Comparison of ENCODE assay signal across 27 cellular contexts in the genomic region with DNA sequence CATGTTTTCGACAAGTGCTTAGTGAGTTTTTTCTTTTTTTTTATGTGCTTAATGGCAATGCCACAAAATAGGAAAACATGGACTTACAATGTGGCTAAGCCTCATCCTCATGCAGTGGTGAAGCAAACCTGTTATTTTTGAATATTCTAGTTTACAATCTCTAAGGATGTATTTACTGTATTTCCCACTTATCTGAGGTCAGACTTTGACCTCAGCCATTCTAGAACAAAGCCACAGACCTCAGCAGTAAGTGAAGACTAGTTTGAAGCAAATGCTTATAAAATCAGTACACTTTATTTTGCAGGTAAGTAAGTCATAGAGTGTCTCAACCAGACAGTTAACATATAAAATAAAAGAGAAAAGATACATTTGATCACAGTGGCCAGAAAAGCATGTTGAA.
"Had no signal": no experiment of that assay in that cellular context is flagged by ENCODE, and none has a peak within 500 bp of the region (broad histone marks: within the 10 kb centered on the region; RNA-seq: fewer than 3 reads in every experiment).

No MANE protein-coding gene starts in this region.

- H3K27ac Mint-ChIP-seq: mesothelial cell of epicardium; naive B cell; natural killer cell treated with Interleukin-12 subunit alpha and Interleukin-12 subunit beta and Interleukin-15 and Interleukin-18, amount 100 ng/mL, for 72 hours; stimulated activated effector memory CD8-positive, alpha-beta T cell treated with anti-CD3 and anti-CD28 coated beads, Interleukin-12 subunit alpha, Interleukin-12 subunit beta, amount 100 ng/mL, for 72 hours had no signal

- FAIRE-seq: islet of Langerhans had no signal

- H3K79me2 ChIP-seq: parathyroid adenoma had no signal

- ATAC-seq: heart right ventricle; left cardiac atrium; left lung; mucosa of descending colon; natural killer cell treated with Interleukin-12 subunit alpha and Interleukin-12 subunit beta and Interleukin-15 and Interleukin-18, amount 100 ng/mL, for 72 hours; stimulated activated effector memory CD8-positive, alpha-beta T cell treated with anti-CD3 and anti-CD28 coated beads, Interleukin-12 subunit alpha, Interleukin-12 subunit beta, amount 100 ng/mL, for 72 hours had no signal

- H3K4me1 ChIP-seq: esophagus squamous epithelium, heart right ventricle, left lung, parathyroid adenoma, prostate gland, right atrium auricular region, sigmoid colon, thyroid gland, vagina had no signal

- H3K4me1 Mint-ChIP-seq: mesothelial cell of epicardium; naive B cell; neural crest cell; stimulated activated effector memory CD8-positive, alpha-beta T cell treated with anti-CD3 and anti-CD28 coated beads, Interleukin-12 subunit alpha, Interleukin-12 subunit beta, amount 100 ng/mL, for 72 hours had no signal

- H3K36me3 ChIP-seq: neutrophil, prostate gland, right atrium auricular region had no signal

- H2AFZ ChIP-seq: parathyroid adenoma had no signal

- H3K27me3 ChIP-seq: esophagus squamous epithelium, heart right ventricle, left lung, neutrophil, right atrium auricular region, sigmoid colon, stomach, thyroid gland, vagina had no signal

- H3K9me3 ChIP-seq: neutrophil, prostate gland, thyroid gland, vagina had no signal

- H3K4me3 ChIP-seq: esophagus squamous epithelium, heart right ventricle, left lung, mucosa of descending colon, prostate gland, right atrium auricular region, sigmoid colon, stomach, thyroid gland, vagina had no signal

- H3K27me3 Mint-ChIP-seq: naive B cell; natural killer cell treated with Interleukin-12 subunit alpha and Interleukin-12 subunit beta and Interleukin-15 and Interleukin-18, amount 100 ng/mL, for 72 hours had no signal

- H3K4me3 Mint-ChIP-seq: mesothelial cell of epicardium; naive B cell; natural killer cell treated with Interleukin-12 subunit alpha and Interleukin-12 subunit beta and Interleukin-15 and Interleukin-18, amount 100 ng/mL, for 72 hours; neural crest cell; stimulated activated effector memory CD8-positive, alpha-beta T cell treated with anti-CD3 and anti-CD28 coated beads, Interleukin-12 subunit alpha, Interleukin-12 subunit beta, amount 100 ng/mL, for 72 hours had no signal

- H3K27ac ChIP-seq: esophagus squamous epithelium, heart right ventricle, left lung, neutrophil, parathyroid adenoma, prostate gland, right atrium auricular region, sigmoid colon, stomach, thyroid gland, vagina had no signal

- DNase-seq: effector CD8-positive, alpha-beta T cell; erythroblast; esophagus squamous epithelium; foreskin melanocyte; glutamatergic neuron; heart right ventricle; hippocampal formation; left cardiac atrium; left lung; mucosa of descending colon; naive B cell; sigmoid colon; stimulated activated CD4-positive, alpha-beta T cell treated with anti-CD3 and anti-CD28 coated beads, Interleukin-2, amount 100 ng/mL, for 24 hours; stimulated activated CD4-positive, alpha-beta T cell treated with anti-CD3 and anti-CD28 coated beads, Interleukin-4, amount 100 ng/mL, for 24 hours; stimulated activated naive CD4-positive, alpha-beta T cell treated with Interleukin-2 at 50 U/mL for 16 hours; stomach; thyroid gland had no signal
